Comparison of ENCODE assay signal across 8 cellular contexts in the genomic region with DNA sequence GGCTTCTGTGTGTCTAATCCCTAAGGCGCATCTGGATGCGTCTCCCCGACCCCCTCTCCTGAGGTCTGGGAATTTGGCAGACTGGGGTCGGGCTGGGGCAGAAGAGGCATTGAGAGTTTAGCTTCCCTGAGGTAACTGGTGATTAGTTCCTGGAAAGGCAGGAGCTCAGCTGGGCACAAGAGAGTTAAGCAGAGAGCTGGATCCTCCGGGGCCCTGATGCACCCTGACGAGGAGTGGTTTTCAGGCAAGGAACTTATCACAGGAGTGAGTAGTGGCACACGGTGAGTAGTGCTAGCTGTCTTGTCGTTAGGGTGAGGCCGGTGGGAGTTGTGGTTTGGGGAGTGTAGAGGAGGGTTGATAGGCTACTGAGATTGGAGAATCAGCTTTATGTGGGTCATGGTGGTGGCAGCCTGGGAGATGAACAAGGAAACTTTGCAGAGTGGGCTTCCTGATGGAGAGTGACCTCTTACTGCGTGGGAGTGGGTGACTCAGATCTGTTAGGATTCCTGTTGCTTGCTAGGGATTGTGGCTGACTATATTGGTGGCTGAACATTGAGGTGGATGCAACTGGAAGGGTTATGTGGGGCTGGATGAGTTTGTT. TPM values are rescaled to one million over a fixed set of nuclear protein-coding genes. Genes with fewer than 3 reads are reported as not detected.
DNase-seq lines count a peak whose midpoint lies in the region; ATAC-seq, FAIRE-seq and TF ChIP-seq lines count a peak whose summit lies in the region.

No MANE protein-coding gene starts in this region.

- ATAC-seq in HG02588 (IDR thresholded peaks at IDR 0.05; ENCODE audit: unreplicated experiment) (no peak), HG02884 (IDR thresholded peaks at IDR 0.05; ENCODE audit: unreplicated experiment) (no peak)

- peaks cover 16% of the 10 kb centered on the region for H3K36me3 ChIP-seq in HAP-1 (replicated peaks)

- no peaks in the 10 kb centered on the region for H3K9me3 ChIP-seq in HAP-1

- peaks cover 10% of the 10 kb centered on the region for H3K4me1 ChIP-seq in HAP-1

- H3K4me3 ChIP-seq in HAP-1: peak overlapping the region; percentile 90
- peak overlapping the region; percentile 78 for H3K4me3 ChIP-seq in retinal pigment epithelial cell (ENCODE audit: low read length)

- peak; percentile 30 for DNase-seq in Caki2 (ENCODE audit: low read depth)
- DNase-seq in HAP-1 (ENCODE audit: low spot score in 2 of 2): peak; percentile 15 to 41
- peak; percentile 54 for DNase-seq in RCC 7860 (ENCODE audit: low spot score)
- DNase-seq in amniotic stem cell (lab: John Stamatoyannopoulos, UW): peak; percentile 52
- DNase-seq in hepatic stellate cell (ENCODE audit: low spot score): peak; percentile 78
- peak; percentile 19 for DNase-seq in retinal pigment epithelial cell (ENCODE audit: low read depth)

- no peak for TF ChIP-seq CTCF in retinal pigment epithelial cell (conservative IDR thresholded peaks at IDR 0.05; ENCODE audit: low read depth, low read length)

- H3K27me3 ChIP-seq in HAP-1 (ENCODE audit: low read depth): no peaks in the 10 kb centered on the region

- FAIRE-seq in RCC 7860 (lab: Jason Lieb, UNC): no peak

- in situ Hi-C loops in Caki2 (cut with HindIII; ENCODE audit: low pct_unique_long_range_greater_than_20kb, low sequenced_read_pairs) (no loop called here), HAP-1 (cut with MboI; ENCODE audit: low sequenced_read_pairs) (no loop called here)

RNA-seq across cellular contexts. Expression of a gene that starts 0.9 kb away (rescaled TPM):
- total RNA-seq in Caki2 (2014; rRNA removed; shearing (Covaris generic); ENCODE audit: low replicate concordance): 5.8 and 11.1 TPM in 2 replicates

RNA-seq across cellular contexts. Expression of a gene that starts 39.6 kb away (rescaled TPM):
- total RNA-seq in Caki2 (2014; rRNA removed; shearing (Covaris generic); ENCODE audit: low replicate concordance): 3.0 and 6.6 TPM in 2 replicates

Comparison
In these comparisons a context has a peak if more than half of its experiments do, and no peak if none do; other contexts are left out.
1. DNase-seq: peak in every context shown above with its lines; median percentile 78 in hepatic stellate cell; 54 in RCC 7860; 52 in amniotic stem cell; 30 in Caki2; 28 in HAP-1; 19 in retinal pigment epithelial cell.